ENCODE assay signal across 1 cellular context in genomic region chr2:69673098-69673497, GRCh38.
TF ChIP-seq lines count a peak whose summit lies in the region.

No MANE protein-coding gene starts in this region.

TF ChIP-seq in HEK293, 187 proteins besides CTCF, POLR2A, EP300 and RAD21:
- 0 out of 2 replicates have a peak, but pooled peaks have one; percentile 40 for TF ChIP-seq ZNF280D (tag by site-specific recombination; IDR thresholded peaks at IDR 0.05)
- peak; percentile 94 for TF ChIP-seq ZNF146 (tag by site-specific recombination; IDR thresholded peaks at IDR 0.05)
